ENCODE assay signal across 8 cellular contexts in the genomic region with DNA sequence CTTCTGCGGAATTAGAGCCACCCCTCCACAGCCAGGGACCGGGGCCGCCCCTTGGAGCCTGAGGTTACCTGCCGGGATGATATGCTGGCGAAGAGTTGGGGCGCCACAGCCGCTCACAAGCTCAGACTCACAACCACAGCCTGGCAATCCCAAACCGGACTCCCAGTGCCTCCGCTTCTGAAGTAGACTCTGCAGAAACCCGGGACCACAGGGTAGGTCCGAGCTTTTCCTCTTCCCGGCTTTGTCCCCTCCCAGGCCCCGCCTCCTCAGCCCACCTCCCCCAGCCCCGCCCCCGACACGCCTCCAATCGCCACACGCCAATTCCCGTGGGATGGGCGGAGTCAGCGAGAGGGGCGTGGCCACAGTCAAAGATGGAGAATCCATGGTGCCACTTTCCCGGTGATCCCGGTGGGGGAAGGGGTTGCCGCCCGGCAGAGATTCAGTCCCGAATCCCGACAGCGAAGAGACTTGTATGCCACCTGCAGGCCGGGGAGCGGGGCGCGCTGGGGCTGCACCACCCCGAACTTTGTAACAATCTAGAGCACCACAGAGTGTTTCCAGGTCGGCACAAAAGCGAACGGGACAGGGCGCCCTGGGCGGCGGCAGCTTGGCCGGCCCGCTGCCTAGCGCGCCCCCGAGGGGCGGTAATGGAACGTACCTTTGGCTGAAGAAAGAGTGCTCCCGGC. TPM values are rescaled to one million over a fixed set of nuclear protein-coding genes. Genes with fewer than 3 reads are reported as not detected.
A peak's percentile ranks its signal among the peaks of the same experiment; 100 is the strongest.
DNase-seq lines count a peak whose midpoint lies in the region; ATAC-seq and TF ChIP-seq lines count a peak whose summit lies in the region.

A gene (minus strand): TSS at position 201 of the 686 bp plus-strand sequence. CDS start 3,520 bp downstream, outside the sequence.

- peak within 1 kb of the TSS; percentile 81 for H3K27ac Mint-ChIP-seq in T-helper 1 cell treated with Interleukin-12 subunit alpha and Interleukin-12 subunit beta and Interleukin-4 antibody, amounts not matched to agents 30 μg/mL and 1 μg/mL, for 36 hours

- TF ChIP-seq CTCF in GM13977 (IDR thresholded peaks at IDR 0.05; ENCODE audit: extremely low read depth, insufficient read depth, missing control alignments) (peak; percentile 64), vagina (IDR thresholded peaks at IDR 0.05) (no peak)

- H3K4me3 Mint-ChIP-seq in T-helper 1 cell treated with Interleukin-12 subunit alpha and Interleukin-12 subunit beta and Interleukin-4 antibody, amounts not matched to agents 30 μg/mL and 1 μg/mL, for 36 hours, result peak within 1 kb of the TSS; percentile 100

- H3K27me3 ChIP-seq in vagina, result no peaks in the 10 kb centered on the region

- DNase-seq in GM13977 (ENCODE audit: low spot score) (peak; percentile 93), NCI-H146 (lab: John Stamatoyannopoulos, UW) (peak; percentile 90), amygdala (lab: John Stamatoyannopoulos, UW) (peak; percentile 71 to 98 (median 94)), left ventricle myocardium superior (peak; percentile 98), putamen (ENCODE audit: low spot score) (peak; percentile 97), vagina (ENCODE audit: extremely low spot score in 2 of 2) (peak in 1 of 2 donors; percentile 93)

- peak within 1 kb of the TSS; percentile 78 for H3K27ac ChIP-seq in vagina

- peak; percentile 69 for ATAC-seq in HG02870 (IDR thresholded peaks at IDR 0.05; ENCODE audit: unreplicated experiment)
- ATAC-seq in left ventricle myocardium superior, result peak; percentile 96

- H3K36me3 ChIP-seq in vagina, result peaks cover 0 to 12% of the 10 kb centered on the region in 2 donors

- peaks cover 18% of the 10 kb centered on the region for H3K36me3 Mint-ChIP-seq in T-helper 1 cell treated with Interleukin-12 subunit alpha and Interleukin-12 subunit beta and Interleukin-4 antibody, amounts not matched to agents 30 μg/mL and 1 μg/mL, for 36 hours (ENCODE audit: low read depth)

- in situ Hi-C loops in GM13977 (cut with MboI; ENCODE audit: low pct_unique_long_range_greater_than_20kb, low sequenced_read_pairs, unreplicated experiment), result no loop called here

- H3K4me3 ChIP-seq in vagina, result peak within 1 kb of the TSS; percentile 82 to 90

- no peaks in the 10 kb centered on the region for H3K9me3 ChIP-seq in vagina

- peaks cover 29% of the 10 kb centered on the region for H3K4me1 ChIP-seq in vagina

- intact Hi-C loops in left ventricle myocardium superior (cut with micrococcal nuclease) (no loop called here), vagina (cut with DNase I) (loop anchor here (10.0 kb wide), 1 partner anchor 80 kb away; no protein-coding TSS in a partner anchor)

- peaks cover 9% of the 10 kb centered on the region for H3K27me3 Mint-ChIP-seq in T-helper 1 cell treated with Interleukin-12 subunit alpha and Interleukin-12 subunit beta and Interleukin-4 antibody, amounts not matched to agents 30 μg/mL and 1 μg/mL, for 36 hours (ENCODE audit: low read depth)

- H3K9me3 Mint-ChIP-seq in T-helper 1 cell treated with Interleukin-12 subunit alpha and Interleukin-12 subunit beta and Interleukin-4 antibody, amounts not matched to agents 30 μg/mL and 1 μg/mL, for 36 hours, result no peaks in the 10 kb centered on the region

- TF ChIP-seq POLR2A in vagina (IDR thresholded peaks at IDR 0.05), result peak in 1 of 2 donors; percentile 38

- H3K4me1 Mint-ChIP-seq in T-helper 1 cell treated with Interleukin-12 subunit alpha and Interleukin-12 subunit beta and Interleukin-4 antibody, amounts not matched to agents 30 μg/mL and 1 μg/mL, for 36 hours (ENCODE audit: low read depth), result peaks cover 18% of the 10 kb centered on the region

RNA-seq across cellular contexts. Expression of the gene that starts here (rescaled TPM):
- 50.8 TPM for total RNA-seq in left ventricle myocardium superior
- 47.4 TPM for total RNA-seq in vagina
